In the genomic region with DNA sequence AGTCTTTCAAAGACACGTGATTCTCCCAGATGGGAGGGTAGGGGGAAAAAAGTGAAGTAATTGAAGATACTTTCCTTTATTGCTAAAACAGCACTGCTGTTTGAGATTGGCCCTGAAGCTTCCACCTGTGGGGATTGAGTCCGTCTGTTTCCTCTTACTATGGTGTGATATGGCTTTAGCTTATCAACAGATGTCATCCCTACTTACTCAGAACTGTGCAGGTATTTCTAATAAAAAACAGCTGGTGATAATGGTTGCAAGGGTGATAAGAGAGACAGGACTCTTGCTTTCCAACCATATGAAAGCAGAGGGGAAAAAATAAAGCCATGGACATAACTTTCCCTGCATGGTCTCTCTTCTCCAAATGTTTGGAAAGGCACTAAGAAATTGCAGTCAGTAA, we compare ENCODE assay signal across 7 cellular contexts.
"Had no signal": no experiment of that assay in that cellular context is flagged by ENCODE, and none has a peak within 500 bp of the region (broad histone marks: within the 10 kb centered on the region; RNA-seq: fewer than 3 reads in every experiment).

No MANE protein-coding gene starts in this region.

- ATAC-seq: HCT116, K562 had no signal

- DNase-seq: GOT3, H7, HFFc6, IMR-90, KG1 had no signal
